ENCODE assay signal across 8 cellular contexts in genomic region chr9:135201711-135202110, GRCh38.
"Had no signal": no experiment of that assay in that cellular context is flagged by ENCODE, and none has a peak within 500 bp of the region (broad histone marks: within the 10 kb centered on the region; RNA-seq: fewer than 3 reads in every experiment).

No MANE protein-coding gene starts in this region.

- H3K27ac Mint-ChIP-seq: H9 had no signal

- FAIRE-seq: H54, HTR-8/SVneo, K562 had no signal

- DNase-seq: GM23248, GOT3, H9, HCEC 1CT, IMR-90 had no signal

- H3K4me3 Mint-ChIP-seq: H9 had no signal

- H3K9ac ChIP-seq: GM23248 had no signal

- H3K27ac ChIP-seq: GM23248 had no signal

- ATAC-seq: K562 had no signal

- H3K4me3 ChIP-seq: GM23248, K562 had no signal

- H2AFZ ChIP-seq: GM23248 had no signal
